In the genomic region with DNA sequence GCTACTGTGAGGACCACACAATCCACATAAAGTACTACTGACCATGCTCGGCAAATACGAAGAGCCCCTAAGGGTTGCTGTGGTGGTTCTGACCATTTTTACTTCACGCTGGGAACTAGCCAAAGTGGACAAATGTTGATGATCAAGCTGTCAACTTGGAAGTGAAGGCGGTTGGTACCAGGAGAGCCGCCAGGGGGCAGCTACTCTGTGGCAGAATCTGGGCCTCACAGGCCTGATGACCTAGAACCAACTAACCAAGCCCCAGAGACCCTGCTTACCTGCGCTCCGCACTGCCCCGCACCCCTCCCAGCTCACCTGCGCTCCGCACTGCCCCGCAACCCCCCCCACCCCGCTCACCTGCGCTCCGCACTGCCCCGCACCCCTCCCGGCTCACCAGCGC, we compare ENCODE assay signal across 1 cellular context.
TF ChIP-seq lines count a peak whose summit lies in the region.

No MANE protein-coding gene starts in this region.

TF ChIP-seq in endothelial cell of umbilical vein, 7 proteins besides CTCF, POLR2A, EP300 and RAD21 (continued from another document):
- TF ChIP-seq MYC (IDR thresholded peaks at IDR 0.05; ENCODE audit: low read depth, low read length) (no peak), FOS (IDR thresholded peaks at IDR 0.05; ENCODE audit: borderline replicate concordance, insufficient read depth, low read length) (no peak), GATA2 (IDR thresholded peaks at IDR 0.05; ENCODE audit: insufficient read depth, insufficient read length, low read depth, low read length) (no peak), EZH2 (IDR thresholded peaks at IDR 0.05; ENCODE audit: borderline replicate concordance, low read depth, low read length, severe bottlenecking) (no peak), POLR2AphosphoS5 (IDR thresholded peaks at IDR 0.05; ENCODE audit: insufficient read depth, low read depth, low read length) (no peak)
